32 cellular contexts compared by ENCODE assay signal in the genomic region with DNA sequence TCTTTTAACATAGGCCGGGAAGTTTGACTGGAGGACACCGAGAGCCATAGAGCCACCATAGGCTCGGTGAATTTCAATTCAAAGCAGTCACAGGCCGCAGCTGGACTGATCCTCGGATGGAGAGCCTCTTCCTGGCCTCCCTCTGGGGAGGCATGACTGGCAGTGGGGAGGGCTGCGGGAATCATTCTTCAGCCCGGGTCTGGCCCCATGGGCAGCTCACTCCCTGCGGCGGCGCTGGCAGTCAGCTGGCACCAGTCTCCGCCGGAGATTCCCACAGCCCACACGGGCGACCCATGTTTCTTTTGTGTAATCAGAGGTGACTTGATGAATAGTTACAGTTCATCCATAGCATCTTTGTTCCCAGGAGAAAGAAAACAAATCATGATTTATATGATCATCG. TPM values are rescaled to one million over a fixed set of nuclear protein-coding genes. Genes with fewer than 3 reads are reported as not detected.
"Had no signal": no experiment of that assay in that cellular context is flagged by ENCODE, and none has a peak within 500 bp of the region (broad histone marks: within the 10 kb centered on the region; RNA-seq: fewer than 3 reads in every experiment).

No MANE protein-coding gene starts in this region.

- H3K36me3 Mint-ChIP-seq: immature natural killer cell; naive thymus-derived CD8-positive, alpha-beta T cell; stimulated activated naive B cell treated with anti-CD40 and anti-IgM and Interleukin-4, amounts not matched to agents 10 μg/mL and 1 μg/mL and 100 μg/mL, for 72 hours had no signal

- H3K36me3 ChIP-seq: left lung, lower lobe of right lung, pancreas, prostate gland, stomach, thoracic aorta, tibial artery, upper lobe of right lung had no signal

- H3K4me3 Mint-ChIP-seq: immature natural killer cell; naive thymus-derived CD8-positive, alpha-beta T cell; nephron; neural crest cell; stimulated activated naive B cell treated with anti-CD40 and anti-IgM and Interleukin-4, amounts not matched to agents 10 μg/mL and 1 μg/mL and 100 μg/mL, for 72 hours had no signal

- H3K27ac Mint-ChIP-seq: immature natural killer cell; naive thymus-derived CD8-positive, alpha-beta T cell; nephron; stimulated activated naive B cell treated with anti-CD40 and anti-IgM and Interleukin-4, amounts not matched to agents 10 μg/mL and 1 μg/mL and 100 μg/mL, for 72 hours had no signal

- H3K9me3 Mint-ChIP-seq: immature natural killer cell; naive thymus-derived CD8-positive, alpha-beta T cell; nephron; neural crest cell; stimulated activated naive B cell treated with anti-CD40 and anti-IgM and Interleukin-4, amounts not matched to agents 10 μg/mL and 1 μg/mL and 100 μg/mL, for 72 hours had no signal

- DNase-seq: hypothalamus; immature natural killer cell; kidney; left colon; left lung; lower lobe of right lung; mammary epithelial cell; mesenchymal stem cell; naive thymus-derived CD8-positive, alpha-beta T cell; nucleus accumbens; pancreas; posterior cingulate gyrus; stimulated activated CD4-positive, alpha-beta T cell treated with anti-CD3 and anti-CD28 coated beads, Interleukin-12 subunit alpha, Interleukin-12 subunit beta, amount 100 ng/mL, for 4 hours; stimulated activated CD4-positive, alpha-beta T cell treated with anti-CD3 and anti-CD28 coated beads, Interleukin-15, amount 100 ng/mL, for 24 hours; stimulated activated CD4-positive, alpha-beta T cell treated with anti-CD3 and anti-CD28 coated beads, Interleukin-2, amount 100 ng/mL, for 24 hours; stimulated activated CD4-positive, alpha-beta T cell treated with anti-CD3 and anti-CD28 coated beads, Interleukin-4, amount 100 ng/mL, for 1 hour; stimulated activated naive B cell treated with anti-CD40 and anti-IgM and Interleukin-4, amounts not matched to agents 10 μg/mL and 1 μg/mL and 100 μg/mL, for 72 hours; stimulated activated naive CD8-positive, alpha-beta T cell treated with anti-CD3 and anti-CD28 coated beads, Interleukin-15, Interleukin-2, amounts not matched to agents 100 U/mL and 50 U/mL, for 24 hours; stomach; tibial artery; trophoblast cell; upper lobe of right lung had no signal

- H3K27ac ChIP-seq: left lung, lower lobe of right lung, pancreas, prostate gland, skin epidermis, stomach, thoracic aorta, tibial artery, upper lobe of right lung had no signal

- ATAC-seq: left colon; left lung; lower lobe of right lung; naive thymus-derived CD8-positive, alpha-beta T cell; pancreas; sciatic nerve; stimulated activated naive B cell treated with anti-CD40 and anti-IgM and Interleukin-4, amounts not matched to agents 10 μg/mL and 1 μg/mL and 100 μg/mL, for 72 hours; stimulated activated naive CD8-positive, alpha-beta T cell treated with anti-CD3 and anti-CD28 coated beads, Interleukin-15, Interleukin-2, amounts not matched to agents 100 U/mL and 50 U/mL, for 24 hours; upper lobe of right lung had no signal

- H3K4me3 ChIP-seq: left lung, lower lobe of right lung, pancreas, prostate gland, skin epidermis, stomach, thoracic aorta, tibial artery, upper lobe of right lung had no signal

- H3K4me1 ChIP-seq: lower lobe of right lung, pancreas, prostate gland, upper lobe of right lung had no signal

- H3K9me3 ChIP-seq: left lung, lower lobe of right lung, pancreas, prostate gland, stomach, thoracic aorta, tibial artery, upper lobe of right lung had no signal

- FAIRE-seq: islet of Langerhans, kidney, pancreas, urothelium cell line had no signal

- H3K27me3 ChIP-seq: pancreas had no signal

RNA-seq across cellular contexts. Expression of gene ESPN, which starts 10.6 kb away (rescaled TPM):
- total RNA-seq: osteoblast, thoracic aorta had no signal
- polyA plus RNA-seq: immature natural killer cell had no signal

RNA-seq across cellular contexts. Expression of gene HES2, which starts 15.4 kb away (rescaled TPM):
- total RNA-seq: liver; naive thymus-derived CD8-positive, alpha-beta T cell; osteoblast; sciatic nerve; thoracic aorta had no signal
- polyA plus RNA-seq: immature natural killer cell; naive thymus-derived CD8-positive, alpha-beta T cell; pancreas had no signal
